12 cellular contexts compared by ENCODE assay signal in the genomic region with DNA sequence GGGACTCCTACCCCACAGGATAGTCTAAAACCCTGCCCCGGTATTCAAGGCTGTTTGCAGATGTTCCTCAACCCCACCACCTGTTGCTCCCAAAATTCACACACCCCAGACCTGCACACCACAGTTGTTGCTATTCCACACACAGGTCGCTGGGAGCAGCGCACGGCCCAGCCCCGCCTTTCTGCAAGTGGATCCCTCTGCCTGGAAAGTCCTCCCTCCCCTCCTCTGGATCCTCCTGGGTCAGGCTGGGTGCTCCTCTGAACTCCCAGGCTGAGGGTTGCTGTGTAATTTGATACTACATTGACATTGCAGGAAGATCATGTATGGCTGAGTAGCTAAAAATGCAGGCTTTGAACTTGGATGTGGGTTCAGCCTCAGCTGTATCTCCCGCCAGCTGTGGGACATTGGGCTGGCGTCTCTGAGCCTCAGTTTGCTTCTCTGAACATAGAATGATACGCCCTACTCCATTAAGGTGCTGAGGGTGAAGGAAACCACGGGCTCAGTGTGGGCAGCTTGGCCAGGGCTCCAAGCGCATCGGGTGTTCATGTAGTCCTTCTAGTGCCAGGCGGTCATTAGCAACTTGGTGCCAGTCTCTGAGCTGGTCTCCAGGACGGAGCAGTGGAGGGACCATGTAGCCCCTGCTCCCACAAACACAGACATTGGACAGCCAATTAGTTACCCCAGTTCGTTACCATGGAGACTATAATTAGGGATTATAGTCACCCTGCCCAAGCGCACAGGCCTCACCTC. TPM values are rescaled to one million over a fixed set of nuclear protein-coding genes. Genes with fewer than 3 reads are reported as not detected.
DNase-seq lines count a peak whose midpoint lies in the region; ATAC-seq and TF ChIP-seq lines count a peak whose summit lies in the region.
"Had no signal": no experiment of that assay in that cellular context is flagged by ENCODE, and none has a peak within 500 bp of the region (broad histone marks: within the 10 kb centered on the region; RNA-seq: fewer than 3 reads in every experiment).

No MANE protein-coding gene starts in this region.

- H2AK5ac ChIP-seq in trophoblast cell (ENCODE audit: low read length) = no peak overlapping the region

- no peak overlapping the region for H4K91ac ChIP-seq in trophoblast cell (ENCODE audit: low read depth, low read length)

- ATAC-seq in HG02798 (IDR thresholded peaks at IDR 0.05; ENCODE audit: poor library complexity, unreplicated experiment) = no peak
- ATAC-seq: mucosa of descending colon had no signal

- intact Hi-C loops in dorsolateral prefrontal cortex (cut with DNase I) = no loop called here

- H3K27ac ChIP-seq in dorsolateral prefrontal cortex (peak overlapping the region in 42 of 59 donors; percentile 8 to 95 (median 88)), neural progenitor cell (no peak overlapping the region), trophoblast cell (ENCODE audit: low read depth, low read length) (no peak overlapping the region)

- H3K27ac Mint-ChIP-seq in neural progenitor cell = peak overlapping the region; percentile 68

- H3K27me3 ChIP-seq in dorsolateral prefrontal cortex (no peaks in the 10 kb centered on the region), neural progenitor cell (no peaks in the 10 kb centered on the region), trophoblast cell (ENCODE audit: insufficient read depth, low read length) (no peaks in the 10 kb centered on the region)

- H3K4me3 Mint-ChIP-seq in neural progenitor cell = no peak overlapping the region

- H3K4me1 ChIP-seq in neural progenitor cell (peaks cover 10% of the 10 kb centered on the region), trophoblast cell (ENCODE audit: control insufficient read depth in 1 of 2, insufficient read depth in 2 of 2, low read length in 2 of 2) (no peaks in the 10 kb centered on the region)

- no CpG with 5 or more reads among the region's 15 CpGs for WGBS in trophoblast cell (ENCODE audit: extremely low coverage, insufficient coverage, insufficient read length)

- no peak overlapping the region for H2BK12ac ChIP-seq in trophoblast cell (ENCODE audit: low read length)

- no peaks in the 10 kb centered on the region for H3K79me1 ChIP-seq in trophoblast cell (ENCODE audit: low read length)

- H3K4me3 ChIP-seq in dorsolateral prefrontal cortex (no peak overlapping the region), neural progenitor cell (no peak overlapping the region), trophoblast cell (ENCODE audit: low read depth, low read length) (no peak overlapping the region)
- H3K4me3 ChIP-seq: mucosa of descending colon had no signal

- H3K36me3 ChIP-seq in neural progenitor cell = no peaks in the 10 kb centered on the region
- no peaks in the 10 kb centered on the region for H3K36me3 ChIP-seq in trophoblast cell (ENCODE audit: control insufficient read depth in 1 of 2, insufficient read depth in 2 of 2, low read length in 2 of 2)

- H3K9ac ChIP-seq in neural progenitor cell (no peak overlapping the region), trophoblast cell (ENCODE audit: low read length) (no peak overlapping the region)

- H3K27me3 Mint-ChIP-seq in neural progenitor cell (ENCODE audit: insufficient read depth, low read depth) = peaks cover 9% of the 10 kb centered on the region

- no peaks in the 10 kb centered on the region for H3K79me2 ChIP-seq in neural progenitor cell (ENCODE audit: low read depth)
- no peaks in the 10 kb centered on the region for H3K79me2 ChIP-seq in trophoblast cell (ENCODE audit: control insufficient read depth, insufficient read depth, low read length, poor library complexity)

- H3K4me2 ChIP-seq in neural progenitor cell (no peak overlapping the region), trophoblast cell (ENCODE audit: low read length) (no peak overlapping the region)

- no peak overlapping the region for H2BK120ac ChIP-seq in trophoblast cell (ENCODE audit: insufficient read depth, low read length, poor library complexity)

- no peak overlapping the region for H2BK5ac ChIP-seq in trophoblast cell (ENCODE audit: low read depth, low read length, poor library complexity)

- no peak overlapping the region for H3K14ac ChIP-seq in trophoblast cell (ENCODE audit: low read length)

- H3K4me1 Mint-ChIP-seq in neural progenitor cell = peaks cover 29% of the 10 kb centered on the region

- H4K12ac ChIP-seq in trophoblast cell (ENCODE audit: low read depth, low read length) = no peak overlapping the region

- no peak overlapping the region for H3K18ac ChIP-seq in trophoblast cell (ENCODE audit: low read length)

- no peak overlapping the region for H3K4ac ChIP-seq in trophoblast cell (ENCODE audit: low read depth, low read length)

- H3K9me3 Mint-ChIP-seq in neural progenitor cell = no peaks in the 10 kb centered on the region

- no peaks in the 10 kb centered on the region for H4K20me1 ChIP-seq in neural progenitor cell (ENCODE audit: low read depth)

- no peaks in the 10 kb centered on the region for H3K36me3 Mint-ChIP-seq in neural progenitor cell

- H3K9me3 ChIP-seq in neural progenitor cell (ENCODE audit: low read depth) (no peaks in the 10 kb centered on the region), trophoblast cell (ENCODE audit: insufficient read depth, low read depth, low read length) (peaks cover 1% of the 10 kb centered on the region)
- H3K9me3 ChIP-seq: mucosa of descending colon had no signal

- no peaks in the 10 kb centered on the region for H3F3A ChIP-seq in neural progenitor cell (ENCODE audit: low read depth)

- no peak overlapping the region for H4K8ac ChIP-seq in trophoblast cell (ENCODE audit: low read depth, low read length)

- no peak for TF ChIP-seq CTCF in dorsolateral prefrontal cortex (IDR thresholded peaks at IDR 0.05 in 54 of 56, conservative IDR thresholded peaks at IDR 0.05 in 2 of 56; ENCODE audit: low read depth in 1 of 56, partially characterized antibody in 56 of 56)
- TF ChIP-seq CTCF in neural progenitor cell (IDR thresholded peaks at IDR 0.05) = no peak

- H2AFZ ChIP-seq in neural progenitor cell (replicated peaks) (no peak overlapping the region), trophoblast cell (ENCODE audit: insufficient read depth, low read length, poor library complexity) (no peak overlapping the region)

- DNase-seq in EH (ENCODE audit: low read depth) (peak; percentile 51), NCI-H510A (lab: John Stamatoyannopoulos, UW) (peak; percentile 55), dorsolateral prefrontal cortex (no peak), neural progenitor cell (ENCODE audit: low spot score) (no peak), activated gamma-delta T cell treated with Interleukin-2 at 50 U/mL for 16 hours (no peak), inferior parietal cortex (ENCODE audit: extremely low spot score) (no peak), trophoblast cell (no peak)
- DNase-seq: mucosa of descending colon had no signal

- H3K23ac ChIP-seq in trophoblast cell (ENCODE audit: low read length) = no peak overlapping the region

RNA-seq across cellular contexts. Expression of a gene that starts 13.9 kb away (rescaled TPM):
- total RNA-seq in dorsolateral prefrontal cortex = 1 to 10 TPM in 81 of 120 experiments, under 1 TPM in 37, not detected in 2; 0.28 to 7.0 (median 1.4) TPM
- not detected in 2 replicates for total RNA-seq in neural progenitor cell (ENCODE audit: low replicate concordance)
- polyA plus RNA-seq in trophoblast cell (2013) = not detected in 2 replicates
- total RNA-seq: glomerular endothelial cell; skeletal muscle tissue; T-helper 2 cell treated with Interferon-gamma antibody and Interleukin-4, amounts not matched to agents 100 ng/mL and 5 ng/mL, for 36 hours had no signal

RNA-seq across cellular contexts. Expression of a gene that starts 44.4 kb away (rescaled TPM):
- total RNA-seq in dorsolateral prefrontal cortex (1 to 10 TPM in 5 of 120 experiments, under 1 TPM in 98, not detected in 17; 0.17 to 1.8 (median 0.44) TPM), neural progenitor cell (ENCODE audit: low replicate concordance) (0.21 TPM in 1 of 2 replicates, not detected in the other)
- polyA plus RNA-seq in trophoblast cell (2013) = not detected in 2 replicates
- total RNA-seq: T-helper 2 cell treated with Interferon-gamma antibody and Interleukin-4, amounts not matched to agents 100 ng/mL and 5 ng/mL, for 36 hours had no signal

RNA-seq across cellular contexts. Expression of a gene that starts 49.8 kb away (rescaled TPM):
- 10 to 100 TPM in 23 of 120 experiments, 1 to 10 TPM in 97; 1.9 to 18.9 (median 6.6) TPM for total RNA-seq in dorsolateral prefrontal cortex
- total RNA-seq in neural progenitor cell (ENCODE audit: low replicate concordance) = 29.7 and 52.5 TPM in 2 replicates
- polyA plus RNA-seq in trophoblast cell (2013) = 94.2 and 104 TPM in 2 replicates

Comparison
In these comparisons a context has a peak if more than half of its experiments do, and no peak if none do; other contexts are left out.
1. DNase-seq: peak in EH (single experiment) and NCI-H510A (single experiment); none in dorsolateral prefrontal cortex (0 of 10), neural progenitor cell (single experiment), activated gamma-delta T cell treated with Interleukin-2 at 50 U/mL for 16 hours (single experiment), inferior parietal cortex (single experiment) and trophoblast cell (0 of 2).
2. H3K27ac ChIP-seq: peak in dorsolateral prefrontal cortex (42 of 59); none in neural progenitor cell (single experiment) and trophoblast cell (single experiment).